ENCODE assay signal across 20 cellular contexts in the genomic region with DNA sequence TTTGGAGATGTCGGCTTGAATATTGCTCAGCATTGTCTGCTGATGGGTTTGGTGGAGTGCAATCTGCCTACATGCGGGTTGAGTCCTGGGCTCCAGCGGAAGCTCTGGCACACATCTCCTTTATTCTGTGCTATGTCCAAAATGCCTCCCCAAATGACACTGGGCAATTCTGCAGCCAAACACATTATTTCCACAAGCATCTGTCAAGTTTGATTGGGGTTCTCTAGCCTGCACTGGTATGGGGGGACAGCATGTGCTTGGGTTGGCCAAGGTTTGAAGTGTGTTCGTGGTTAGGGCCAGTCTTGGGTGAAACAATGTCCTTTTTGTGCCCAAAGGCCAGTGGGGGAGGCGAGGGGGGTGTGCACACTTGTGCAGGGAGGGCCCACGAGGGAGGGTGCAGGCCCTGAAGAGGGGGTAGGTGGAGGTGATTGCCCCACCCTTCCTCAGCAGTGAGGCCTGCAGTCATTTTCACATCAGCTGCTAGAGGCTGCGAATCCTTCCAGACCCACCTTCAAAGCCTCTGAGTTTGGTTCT. TPM values are rescaled to one million over a fixed set of nuclear protein-coding genes. Genes with fewer than 3 reads are reported as not detected.
DNase-seq lines count a peak whose midpoint lies in the region; ATAC-seq and TF ChIP-seq lines count a peak whose summit lies in the region.
"Had no signal": no experiment of that assay in that cellular context is flagged by ENCODE, and none has a peak within 500 bp of the region (broad histone marks: within the 10 kb centered on the region; RNA-seq: fewer than 3 reads in every experiment).

No MANE protein-coding gene starts in this region.

- H3K9ac ChIP-seq in MM.1S (ENCODE audit: low read length) (no peak overlapping the region), neuronal stem cell (ENCODE audit: low read depth, low read length, poor library complexity) (no peak overlapping the region)
- H3K9ac ChIP-seq: BLaER1 had no signal

- no peak overlapping the region for H2BK15ac ChIP-seq in neuronal stem cell (ENCODE audit: low read length)

- H3K9me3 ChIP-seq in CD4-positive, alpha-beta T cell (ENCODE audit: control insufficient read depth, low read length): no peaks in the 10 kb centered on the region
- no peaks in the 10 kb centered on the region for H3K9me3 ChIP-seq in MM.1S (replicated peaks; ENCODE audit: insufficient read depth, low read length)
- peaks cover 0 to 11% of the 10 kb centered on the region in 2 donors for H3K9me3 ChIP-seq in neuronal stem cell (replicated peaks in 1 of 2; ENCODE audit: control insufficient read depth in 2 of 2, insufficient read depth in 1 of 2, low read depth in 1 of 2, low read length in 2 of 2)
- no peaks in the 10 kb centered on the region for H3K9me3 ChIP-seq in testis

- CTCF ChIA-PET in CD4-positive, alpha-beta T cell (lab: Charles Lee): no interaction called here

- no peak overlapping the region for H3K27ac Mint-ChIP-seq in CD4-positive, alpha-beta T cell
- H3K27ac Mint-ChIP-seq in GM23338: no peak overlapping the region
- H3K27ac Mint-ChIP-seq: CD14-positive monocyte; CD8-positive, alpha-beta T cell had no signal

- no peak for TF ChIP-seq POLR2A in testis (IDR thresholded peaks at IDR 0.05)

- H3K4me3 ChIP-seq in MM.1S (ENCODE audit: low read length) (no peak overlapping the region), neuronal stem cell (ENCODE audit: low read length in 2 of 2) (no peak overlapping the region), testis (no peak overlapping the region), GM23338 (no peak overlapping the region)
- H3K4me3 ChIP-seq: BLaER1, HAP-1 had no signal

- peaks cover 10% of the 10 kb centered on the region for H3K4me1 ChIP-seq in MM.1S (ENCODE audit: low read length)
- peaks cover 5 to 13% of the 10 kb centered on the region in 2 donors for H3K4me1 ChIP-seq in neuronal stem cell (ENCODE audit: control insufficient read depth in 2 of 2, insufficient read depth in 1 of 2, low read depth in 1 of 2, low read length in 2 of 2)
- H3K4me1 ChIP-seq in testis: peaks cover 3% of the 10 kb centered on the region
- peaks cover 42% of the 10 kb centered on the region for H3K4me1 ChIP-seq in GM23338 (ENCODE audit: insufficient read depth)

- no peaks in the 10 kb centered on the region for H3K9me2 ChIP-seq in MM.1S (replicated peaks; ENCODE audit: insufficient read depth, low read length)
- no peaks in the 10 kb centered on the region for H3K9me2 ChIP-seq in GM23338 (ENCODE audit: insufficient read depth)

- peak overlapping the region; percentile 33 for H3K18ac ChIP-seq in neuronal stem cell (ENCODE audit: low read length)

- H3K4me1 Mint-ChIP-seq in CD4-positive, alpha-beta T cell (ENCODE audit: low read depth): peaks cover 16% of the 10 kb centered on the region
- peaks cover 29% of the 10 kb centered on the region for H3K4me1 Mint-ChIP-seq in GM23338

- TF ChIP-seq CTCF in CD4-positive, alpha-beta T cell (IDR thresholded peaks at IDR 0.05): no peak
- TF ChIP-seq CTCF in MM.1S (IDR thresholded peaks at IDR 0.05; ENCODE audit: low read length) (no peak), testis (IDR thresholded peaks at IDR 0.05) (no peak), GM23338 (conservative IDR thresholded peaks at IDR 0.05; ENCODE audit: low read depth in 2 of 2) (no peak)

- no peak overlapping the region for H4K91ac ChIP-seq in neuronal stem cell (ENCODE audit: low read depth, low read length, poor library complexity)

- no peak overlapping the region for H2AK5ac ChIP-seq in neuronal stem cell (ENCODE audit: low read depth, low read length)

- H3K4me3 Mint-ChIP-seq in CD4-positive, alpha-beta T cell: peak overlapping the region; percentile 53
- H3K4me3 Mint-ChIP-seq in GM23338: no peak overlapping the region
- H3K4me3 Mint-ChIP-seq: CD8-positive, alpha-beta T cell had no signal

- POLR2A ChIA-PET in CD4-positive, alpha-beta T cell (lab: Charles Lee): no interaction called here

- H3K27me3 Mint-ChIP-seq in CD4-positive, alpha-beta T cell: peaks cover 94% of the 10 kb centered on the region
- H3K27me3 Mint-ChIP-seq in GM23338 (ENCODE audit: insufficient read depth, low read depth, poor library complexity): peaks cover 99% of the 10 kb centered on the region

- H2BK5ac ChIP-seq in neuronal stem cell (ENCODE audit: low read length): no peak overlapping the region

- no peak overlapping the region for H3K27ac ChIP-seq in CD4-positive, alpha-beta T cell (ENCODE audit: low read depth, low read length)
- no peak overlapping the region for H3K27ac ChIP-seq in MM.1S (ENCODE audit: low read length)
- H3K27ac ChIP-seq in neuronal stem cell (replicated peaks; ENCODE audit: low read length): no peak overlapping the region
- no peak overlapping the region for H3K27ac ChIP-seq in testis
- H3K27ac ChIP-seq in GM23338 (ENCODE audit: low read depth): no peak overlapping the region
- H3K27ac ChIP-seq: BLaER1, HL-60 had no signal

- peaks cover 90% of the 10 kb centered on the region for H3K27me3 ChIP-seq in CD4-positive, alpha-beta T cell (ENCODE audit: control insufficient read depth, insufficient read depth, low read length)
- no peaks in the 10 kb centered on the region for H3K27me3 ChIP-seq in MM.1S (replicated peaks; ENCODE audit: insufficient read depth, low read length)
- peaks cover 41 to 100% (median 95%) of the 10 kb centered on the region in 3 experiments for H3K27me3 ChIP-seq in neuronal stem cell (ENCODE audit: control insufficient read depth in 3 of 3, insufficient read depth in 3 of 3, low read depth in 1 of 3, low read length in 3 of 3)
- H3K27me3 ChIP-seq in testis: no peaks in the 10 kb centered on the region
- peaks cover 100% of the 10 kb centered on the region for H3K27me3 ChIP-seq in GM23338 (ENCODE audit: insufficient read depth)

- no peaks in the 10 kb centered on the region for H3K79me1 ChIP-seq in neuronal stem cell (ENCODE audit: low read depth, low read length)

- DNase-seq in CD4-positive, alpha-beta T cell: no peak
- no peak for DNase-seq in MM.1S
- peak; percentile 42 for DNase-seq in ecto neural progenitor cell (ENCODE audit: low spot score)
- no peak for DNase-seq in neuronal stem cell (ENCODE audit: low spot score)
- no peak for DNase-seq in testis
- no peak for DNase-seq in GM23338 (ENCODE audit: low spot score)
- DNase-seq: 8988T; Calu3; CD8-positive, alpha-beta T cell; GF-D8; IMR-90 had no signal

- H3F3A ChIP-seq in MM.1S (ENCODE audit: insufficient read depth, low read length) (peaks cover 8% of the 10 kb centered on the region), GM23338 (replicated peaks; ENCODE audit: low read depth) (peaks cover 4% of the 10 kb centered on the region; the same call in 1 of the 2 replicates)

- no peak for ATAC-seq in CD4-positive, alpha-beta T cell (ENCODE audit: poor library complexity)
- ATAC-seq in HG03280 (IDR thresholded peaks at IDR 0.05; ENCODE audit: unreplicated experiment): no peak
- no peak for ATAC-seq in GM23338
- ATAC-seq: CD8-positive, alpha-beta T cell had no signal

- H4K8ac ChIP-seq in neuronal stem cell (ENCODE audit: low read depth, low read length): no peak overlapping the region

- no peaks in the 10 kb centered on the region for H3K36me3 ChIP-seq in MM.1S (replicated peaks; ENCODE audit: insufficient read depth, low read length)
- H3K36me3 ChIP-seq in neuronal stem cell (replicated peaks in 1 of 2; ENCODE audit: control insufficient read depth in 2 of 2, insufficient read depth in 2 of 2, low read length in 2 of 2): no peaks in the 10 kb centered on the region
- H3K36me3 ChIP-seq in testis (ENCODE audit: low read depth, missing control alignments): no peaks in the 10 kb centered on the region
- no peaks in the 10 kb centered on the region; the same call in 1 of the 2 replicates for H3K36me3 ChIP-seq in GM23338 (ENCODE audit: insufficient read depth)
- H3K36me3 ChIP-seq: BLaER1, HAP-1 had no signal

- WGBS in neuronal stem cell (ENCODE audit: extremely low coverage in 2 of 2, insufficient read length in 2 of 2, insufficient replicate concordance in 1 of 2), 2 donors: no CpG with 5 or more reads among the region's 7 CpGs
- 63 to 69% methylated on average over 5 to 7 of the region's 7 CpGs for WGBS in testis, 2 donors

- intact Hi-C loops in CD4-positive, alpha-beta T cell (cut with DNase I, micrococcal nuclease): no loop called here
- intact Hi-C loops in testis (cut with DNase I; ENCODE audit: low total_unique reads): no loop called here

- peak overlapping the region; percentile 25; the same call in 1 of the 2 replicates for H2AFZ ChIP-seq in MM.1S (ENCODE audit: low read length)
- H2AFZ ChIP-seq in neuronal stem cell (ENCODE audit: low read length): no peak overlapping the region
- H2AFZ ChIP-seq in GM23338: no peak overlapping the region

- no peak overlapping the region for H3K4ac ChIP-seq in neuronal stem cell (ENCODE audit: low read length)

- H3K79me2 ChIP-seq in MM.1S (ENCODE audit: low read length) (no peaks in the 10 kb centered on the region), GM23338 (replicated peaks; ENCODE audit: insufficient read depth) (no peaks in the 10 kb centered on the region)

- no peaks in the 10 kb centered on the region for H3K36me3 Mint-ChIP-seq in CD4-positive, alpha-beta T cell (ENCODE audit: low read depth)
- no peaks in the 10 kb centered on the region; the same call in 2 of the 3 replicates for H3K36me3 Mint-ChIP-seq in GM23338 (ENCODE audit: low read depth)
- H3K36me3 Mint-ChIP-seq: CD8-positive, alpha-beta T cell had no signal

- H4K20me1 ChIP-seq in MM.1S (ENCODE audit: insufficient read depth, low read length) (no peaks in the 10 kb centered on the region), GM23338 (replicated peaks; ENCODE audit: insufficient read depth) (peaks cover 46% of the 10 kb centered on the region)

- H3K14ac ChIP-seq in neuronal stem cell (ENCODE audit: low read length): no peak overlapping the region

- no peak overlapping the region for H2BK120ac ChIP-seq in neuronal stem cell (ENCODE audit: low read depth, low read length)

- H3K4me2 ChIP-seq in MM.1S (ENCODE audit: low read depth, low read length) (peak overlapping the region; percentile 100; the same call in 1 of the 2 replicates), neuronal stem cell (ENCODE audit: insufficient read depth, low read length, poor library complexity, severe bottlenecking) (no peak overlapping the region), GM23338 (no peak overlapping the region)
- H3K4me2 ChIP-seq: BLaER1 had no signal

- H3K9me3 Mint-ChIP-seq in CD4-positive, alpha-beta T cell: no peaks in the 10 kb centered on the region
- H3K9me3 Mint-ChIP-seq in GM23338: peaks cover 17% of the 10 kb centered on the region
- H3K9me3 Mint-ChIP-seq: CD8-positive, alpha-beta T cell had no signal

- H2BK12ac ChIP-seq in neuronal stem cell (ENCODE audit: low read length): no peak overlapping the region

- H3K23ac ChIP-seq in neuronal stem cell (ENCODE audit: low read depth, low read length, poor library complexity): no peak overlapping the region

RNA-seq across cellular contexts. Expression of a gene that starts 6.3 kb away (rescaled TPM):
- not detected for total RNA-seq in CD4-positive, alpha-beta T cell
- polyA plus RNA-seq in neuronal stem cell (2013, experiment 1 of 2): 0.04 TPM
- 0.03 TPM for polyA plus RNA-seq in neuronal stem cell (2013, experiment 2 of 2)
- total RNA-seq in testis: not detected
- polyA plus RNA-seq in testis (ENCODE audit: insufficient read depth, low read depth, low replicate concordance) (not detected), GM23338 (2016; fragmentation: Nextera tagmentation; extraction: Ambion mirVana) (0.16 TPM in 1 of 2 replicates, not detected in the other)
- not detected in 2 replicates for total RNA-seq in GM23338 (2014; rRNA removed; shearing (Covaris generic))
- total RNA-seq: A673; Calu3; CD8-positive, alpha-beta T cell; H4; HT1080; IMR-90 had no signal
- polyA plus RNA-seq: AG04450, CD14-positive monocyte, IMR-90 had no signal

RNA-seq across cellular contexts. Expression of a gene that starts 36.8 kb away (rescaled TPM):
- not detected for total RNA-seq in CD4-positive, alpha-beta T cell
- 1.7 TPM for polyA plus RNA-seq in neuronal stem cell (2013, experiment 1 of 2)
- 1.8 TPM for polyA plus RNA-seq in neuronal stem cell (2013, experiment 2 of 2)
- 1 to 10 TPM; 1.8 to 3.6 TPM for total RNA-seq in testis
- polyA plus RNA-seq in testis (ENCODE audit: insufficient read depth, low read depth, low replicate concordance): 30.4 TPM
- total RNA-seq in GM23338 (2014; rRNA removed; shearing (Covaris generic)): not detected in 2 replicates
- polyA plus RNA-seq in GM23338 (2016; fragmentation: Nextera tagmentation; extraction: Ambion mirVana): 1.7 TPM in 2 replicates
- total RNA-seq: A673; Calu3; CD8-positive, alpha-beta T cell; HT1080; IMR-90 had no signal
- polyA plus RNA-seq: AG04450, IMR-90 had no signal
